Comparison of ENCODE assay signal across 26 cellular contexts in genomic region chr13:91108315-91108714, GRCh38.
"Had no signal": no experiment of that assay in that cellular context is flagged by ENCODE, and none has a peak within 500 bp of the region (broad histone marks: within the 10 kb centered on the region; RNA-seq: fewer than 3 reads in every experiment).

No MANE protein-coding gene starts in this region.

- H3K4me3 ChIP-seq: colonic mucosa, coronary artery, dorsolateral prefrontal cortex, esophagus muscularis mucosa, esophagus squamous epithelium, gastrocnemius medialis, gastroesophageal sphincter, heart left ventricle, heart right ventricle had no signal

- DNase-seq: colonic mucosa; cortex of kidney; dermis blood vessel endothelial cell; dorsolateral prefrontal cortex; effector CD4-positive, alpha-beta T cell; effector CD8-positive, alpha-beta T cell; effector memory CD4-positive, alpha-beta T cell; effector memory CD8-positive, alpha-beta T cell; endodermal cell; erythroblast; esophagus squamous epithelium; foreskin fibroblast; foreskin keratinocyte; foreskin melanocyte; gastrocnemius medialis; glutamatergic neuron; head of caudate nucleus; heart left ventricle; heart right ventricle had no signal

- H3K27ac ChIP-seq: colonic mucosa, coronary artery, dorsolateral prefrontal cortex, epithelial cell of prostate, esophagus muscularis mucosa, esophagus squamous epithelium, foreskin keratinocyte, gastrocnemius medialis, gastroesophageal sphincter, heart left ventricle, heart right ventricle had no signal

- ATAC-seq: effector memory CD8-positive, alpha-beta T cell; esophagus mucosa; foreskin keratinocyte; gastrocnemius medialis; gastroesophageal sphincter; heart left ventricle; heart right ventricle had no signal

- H3K9me3 ChIP-seq: colonic mucosa, esophagus muscularis mucosa, esophagus squamous epithelium, gastrocnemius medialis, gastroesophageal sphincter, heart left ventricle, heart right ventricle had no signal

- H3K27me3 Mint-ChIP-seq: dendritic cell treated with granulocyte-macrophage colony-stimulating factor and Interleukin-4, amounts not matched to agents 40 ng/mL and 50 ng/mL, for 4 days; effector memory CD8-positive, alpha-beta T cell had no signal

- H3K36me3 ChIP-seq: colonic mucosa, esophagus muscularis mucosa, esophagus squamous epithelium, gastrocnemius medialis, gastroesophageal sphincter, heart left ventricle, heart right ventricle had no signal

- H3K4me1 ChIP-seq: colonic mucosa, esophagus muscularis mucosa, esophagus squamous epithelium, foreskin keratinocyte, gastrocnemius medialis, gastroesophageal sphincter, heart left ventricle, heart right ventricle had no signal

- FAIRE-seq: endothelial cell of umbilical vein had no signal

- H3K27me3 ChIP-seq: colonic mucosa, esophagus muscularis mucosa, esophagus squamous epithelium, foreskin keratinocyte, gastrocnemius medialis, heart left ventricle had no signal

- H3K27ac Mint-ChIP-seq: dendritic cell treated with granulocyte-macrophage colony-stimulating factor and Interleukin-4, amounts not matched to agents 40 ng/mL and 50 ng/mL, for 4 days; effector memory CD8-positive, alpha-beta T cell; endodermal cell had no signal

- H3K4me3 Mint-ChIP-seq: dendritic cell treated with granulocyte-macrophage colony-stimulating factor and Interleukin-4, amounts not matched to agents 40 ng/mL and 50 ng/mL, for 4 days; effector memory CD8-positive, alpha-beta T cell; endodermal cell had no signal
